In the genomic region with DNA sequence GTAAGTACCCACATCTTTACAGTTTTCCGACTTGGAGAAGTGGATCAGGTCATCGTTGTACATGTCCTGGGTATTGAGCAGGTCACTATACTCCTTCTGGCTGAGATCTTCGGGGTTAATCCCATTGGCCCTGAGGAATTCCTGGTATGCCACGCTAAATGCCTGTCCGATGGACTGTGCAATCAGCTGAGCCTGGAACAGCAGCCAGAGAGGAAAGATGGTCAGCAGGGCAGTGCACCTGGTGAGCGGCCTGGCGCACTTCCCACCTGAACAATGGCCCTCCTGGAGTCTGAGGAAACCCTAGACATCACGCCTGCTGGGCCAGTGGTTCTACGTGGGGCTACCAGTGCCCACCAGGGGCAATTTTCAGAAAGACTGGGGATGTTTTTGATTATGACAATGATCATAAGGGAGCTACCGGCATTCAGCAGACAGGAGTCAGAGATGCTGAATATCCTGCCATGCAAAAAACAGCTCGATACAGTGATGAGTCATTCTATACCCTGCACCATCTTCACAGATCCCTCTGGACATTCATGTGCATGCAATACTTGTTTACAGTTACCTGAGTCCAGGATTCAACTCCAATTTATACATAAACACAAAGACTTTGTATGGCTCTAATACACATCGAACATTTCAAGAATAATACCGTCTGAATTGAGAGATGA, we compare ENCODE assay signal across 1 cellular context.
A peak's percentile ranks its signal among the peaks of the same experiment; 100 is the strongest.
TF ChIP-seq lines count a peak whose summit lies in the region.

No MANE protein-coding gene starts in this region.

TF ChIP-seq in WTC11, 78 proteins besides CTCF, POLR2A, EP300 and RAD21 (continued from another document):
- TF ChIP-seq, protein P1, sequence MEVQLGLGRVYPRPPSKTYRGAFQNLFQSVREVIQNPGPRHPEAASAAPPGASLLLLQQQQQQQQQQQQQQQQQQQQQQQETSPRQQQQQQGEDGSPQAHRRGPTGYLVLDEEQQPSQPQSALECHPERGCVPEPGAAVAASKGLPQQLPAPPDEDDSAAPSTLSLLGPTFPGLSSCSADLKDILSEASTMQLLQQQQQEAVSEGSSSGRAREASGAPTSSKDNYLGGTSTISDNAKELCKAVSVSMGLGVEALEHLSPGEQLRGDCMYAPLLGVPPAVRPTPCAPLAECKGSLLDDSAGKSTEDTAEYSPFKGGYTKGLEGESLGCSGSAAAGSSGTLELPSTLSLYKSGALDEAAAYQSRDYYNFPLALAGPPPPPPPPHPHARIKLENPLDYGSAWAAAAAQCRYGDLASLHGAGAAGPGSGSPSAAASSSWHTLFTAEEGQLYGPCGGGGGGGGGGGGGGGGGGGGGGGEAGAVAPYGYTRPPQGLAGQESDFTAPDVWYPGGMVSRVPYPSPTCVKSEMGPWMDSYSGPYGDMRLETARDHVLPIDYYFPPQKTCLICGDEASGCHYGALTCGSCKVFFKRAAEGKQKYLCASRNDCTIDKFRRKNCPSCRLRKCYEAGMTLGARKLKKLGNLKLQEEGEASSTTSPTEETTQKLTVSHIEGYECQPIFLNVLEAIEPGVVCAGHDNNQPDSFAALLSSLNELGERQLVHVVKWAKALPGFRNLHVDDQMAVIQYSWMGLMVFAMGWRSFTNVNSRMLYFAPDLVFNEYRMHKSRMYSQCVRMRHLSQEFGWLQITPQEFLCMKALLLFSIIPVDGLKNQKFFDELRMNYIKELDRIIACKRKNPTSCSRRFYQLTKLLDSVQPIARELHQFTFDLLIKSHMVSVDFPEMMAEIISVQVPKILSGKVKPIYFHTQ (CRISPR knock-in tag; IDR thresholded peaks at IDR 0.05): no peak
- TF ChIP-seq, protein P2, sequence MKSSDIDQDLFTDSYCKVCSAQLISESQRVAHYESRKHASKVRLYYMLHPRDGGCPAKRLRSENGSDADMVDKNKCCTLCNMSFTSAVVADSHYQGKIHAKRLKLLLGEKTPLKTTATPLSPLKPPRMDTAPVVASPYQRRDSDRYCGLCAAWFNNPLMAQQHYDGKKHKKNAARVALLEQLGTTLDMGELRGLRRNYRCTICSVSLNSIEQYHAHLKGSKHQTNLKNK (CRISPR knock-in tag; IDR thresholded peaks at IDR 0.05): no peak
- peak; percentile 50 for TF ChIP-seq ZNF423 (CRISPR knock-in tag; IDR thresholded peaks at IDR 0.05)
